Comparison of ENCODE assay signal across 17 cellular contexts in genomic region chr16:18782697-18783429, GRCh38. TPM values are rescaled to one million over a fixed set of nuclear protein-coding genes. Genes with fewer than 3 reads are reported as not detected.
DNase-seq lines count a peak whose midpoint lies in the region; ATAC-seq and TF ChIP-seq lines count a peak whose summit lies in the region.
"Had no signal": no experiment of that assay in that cellular context is flagged by ENCODE, and none has a peak within 500 bp of the region (broad histone marks: within the 10 kb centered on the region; RNA-seq: fewer than 3 reads in every experiment).

No MANE protein-coding gene starts in this region.

- H3K27ac ChIP-seq in aorta (ENCODE audit: low read depth in 1 of 2, low read length in 2 of 2) = no peak overlapping the region
- H3K27ac ChIP-seq: body of pancreas, prostate gland, RWPE1 had no signal

- peaks cover 0 to 8% of the 10 kb centered on the region in 2 donors for H3K4me1 ChIP-seq in aorta (ENCODE audit: control insufficient read depth in 1 of 2, insufficient read depth in 2 of 2, low read length in 2 of 2)

- H3K27me3 ChIP-seq in aorta (ENCODE audit: control insufficient read depth in 1 of 2, insufficient read depth in 2 of 2, low read length in 1 of 2) = no peaks in the 10 kb centered on the region
- H3K27me3 ChIP-seq: body of pancreas had no signal

- TF ChIP-seq CTCF in activated CD8-positive, alpha-beta T cell treated with anti-CD3 and anti-CD28 coated beads for 36 hours (IDR thresholded peaks at IDR 0.05) = no peak

- H3K36me3 Mint-ChIP-seq in activated CD8-positive, alpha-beta T cell treated with anti-CD3 and anti-CD28 coated beads for 36 hours (ENCODE audit: low read depth) = peaks cover 53% of the 10 kb centered on the region
- H3K36me3 Mint-ChIP-seq in immature natural killer cell = peaks cover 12 to 41% (median 36%) of the 10 kb centered on the region in 3 donors

- peak; percentile 30 for DNase-seq in stimulated activated CD4-positive, alpha-beta T cell treated with anti-CD3 and anti-CD28 coated beads, Interleukin-4, amount 100 ng/mL, for 24 hours
- no peak for DNase-seq in stimulated activated CD4-positive, alpha-beta T cell treated with anti-CD3 and anti-CD28 coated beads, Interleukin-15, amount 100 ng/mL, for 24 hours
- DNase-seq in activated CD8-positive, alpha-beta T cell treated with anti-CD3 and anti-CD28 coated beads for 36 hours = peak; percentile 39
- DNase-seq in immature natural killer cell (no peak), A172 (ENCODE audit: low spot score) (no peak), aorta (no peak), SW 1271 (lab: John Stamatoyannopoulos, UW) (no peak)
- DNase-seq: AML-193; body of pancreas; GF-D8; naive B cell; NCI-H146; NK-92 treated with Interleukin-12 subunit alpha and Interleukin-12 subunit beta, amount 100 ng/mL, for 24 hours had no signal

- intact Hi-C loops in activated CD8-positive, alpha-beta T cell treated with anti-CD3 and anti-CD28 coated beads for 36 hours (cut with micrococcal nuclease) = no loop called here
- intact Hi-C loops in aorta (cut with DNase I) = loop anchor here in 1 of 2 donors (10.0 kb wide), 1 partner anchor 1488 kb away; no protein-coding TSS in a partner anchor

- POLR2A ChIA-PET in activated CD8-positive, alpha-beta T cell treated with anti-CD3 and anti-CD28 coated beads for 36 hours (lab: Charles Lee) = interaction anchor here (1.0 to 11.1 kb wide), 5 partner anchors 9 to 19 kb away, joined by 3 to 210 read pairs (median 5); partner anchors contain the start of gene ARL6IP1

- peak; percentile 31 for ATAC-seq in activated CD8-positive, alpha-beta T cell treated with anti-CD3 and anti-CD28 coated beads for 36 hours
- ATAC-seq in aorta (ENCODE audit: low FRiP score) = no peak
- ATAC-seq: body of pancreas had no signal

- peak overlapping the region; percentile 80 for H3K27ac Mint-ChIP-seq in activated CD8-positive, alpha-beta T cell treated with anti-CD3 and anti-CD28 coated beads for 36 hours
- peak overlapping the region; percentile 55 to 80 (median 66) for H3K27ac Mint-ChIP-seq in immature natural killer cell
- H3K27ac Mint-ChIP-seq: dendritic cell treated with granulocyte-macrophage colony-stimulating factor and Interleukin-4, amounts not matched to agents 40 ng/mL and 50 ng/mL, for 4 days had no signal

- H3K27me3 Mint-ChIP-seq in activated CD8-positive, alpha-beta T cell treated with anti-CD3 and anti-CD28 coated beads for 36 hours = no peaks in the 10 kb centered on the region
- peaks cover 0 to 5% (median 5%) of the 10 kb centered on the region in 3 donors for H3K27me3 Mint-ChIP-seq in immature natural killer cell (ENCODE audit: low read depth in 3 of 3)
- H3K27me3 Mint-ChIP-seq: dendritic cell treated with granulocyte-macrophage colony-stimulating factor and Interleukin-4, amounts not matched to agents 40 ng/mL and 50 ng/mL, for 4 days; naive B cell had no signal

- 90 to 93% methylated on average over 8 of the region's 8 CpGs for WGBS in aorta, 2 donors

- H3K9me3 Mint-ChIP-seq in activated CD8-positive, alpha-beta T cell treated with anti-CD3 and anti-CD28 coated beads for 36 hours = no peaks in the 10 kb centered on the region
- H3K9me3 Mint-ChIP-seq in immature natural killer cell = no peaks in the 10 kb centered on the region
- H3K9me3 Mint-ChIP-seq: dendritic cell treated with granulocyte-macrophage colony-stimulating factor and Interleukin-4, amounts not matched to agents 40 ng/mL and 50 ng/mL, for 4 days had no signal

- no peak overlapping the region for H3K4me3 ChIP-seq in aorta (ENCODE audit: low read length in 2 of 2)
- H3K4me3 ChIP-seq: body of pancreas, lung, prostate gland had no signal

- peaks cover 45% of the 10 kb centered on the region for H3K4me1 Mint-ChIP-seq in activated CD8-positive, alpha-beta T cell treated with anti-CD3 and anti-CD28 coated beads for 36 hours (ENCODE audit: low read depth)
- H3K4me1 Mint-ChIP-seq in immature natural killer cell = peaks cover 45 to 48% of the 10 kb centered on the region in 2 donors

- CTCF ChIA-PET in activated CD8-positive, alpha-beta T cell treated with anti-CD3 and anti-CD28 coated beads for 36 hours (lab: Charles Lee) = no interaction called here

- peaks cover 4 to 5% of the 10 kb centered on the region in 2 donors for H3K36me3 ChIP-seq in aorta (ENCODE audit: control insufficient read depth in 1 of 2, insufficient read depth in 2 of 2, low read length in 1 of 2)

- H3K4me3 Mint-ChIP-seq in activated CD8-positive, alpha-beta T cell treated with anti-CD3 and anti-CD28 coated beads for 36 hours = no peak overlapping the region
- H3K4me3 Mint-ChIP-seq in immature natural killer cell = peak overlapping the region in 1 of 5 donors; percentile 19
- H3K4me3 Mint-ChIP-seq: dendritic cell treated with granulocyte-macrophage colony-stimulating factor and Interleukin-4, amounts not matched to agents 40 ng/mL and 50 ng/mL, for 4 days had no signal

- no peaks in the 10 kb centered on the region for H3K9me3 ChIP-seq in aorta (ENCODE audit: control insufficient read depth, low read length)
- H3K9me3 ChIP-seq: body of pancreas, prostate gland had no signal

RNA-seq across cellular contexts. Expression of gene RPS15A, which starts 7.3 kb away (rescaled TPM):
- 1,000 to 10,000 TPM; 2,201 to 2,213 TPM for total RNA-seq in activated CD8-positive, alpha-beta T cell treated with anti-CD3 and anti-CD28 coated beads for 36 hours
- polyA plus RNA-seq in immature natural killer cell (1,000 to 10,000 TPM in 2 of 3 donors, 100 to 1,000 TPM in 1; 767 to 2,522 (median 1,576) TPM), aorta (1,000 to 10,000 TPM; 2,909 to 8,103 TPM)
- total RNA-seq in A172 (2014; rRNA removed; shearing (Covaris generic)) = 2,142 and 2,402 TPM in 2 replicates
- total RNA-seq in aorta = 1,000 to 10,000 TPM in 1 of 2 donors, 100 to 1,000 TPM in 1; 879 to 1,023 TPM

RNA-seq across cellular contexts. Expression of gene ARL6IP1, which starts 18.5 kb away (rescaled TPM):
- total RNA-seq in activated CD8-positive, alpha-beta T cell treated with anti-CD3 and anti-CD28 coated beads for 36 hours = 10 to 100 TPM; 97.0 to 97.3 TPM
- polyA plus RNA-seq in immature natural killer cell = 100 to 1,000 TPM; 267 to 497 (median 308) TPM
- 576 and 687 TPM in 2 replicates for total RNA-seq in A172 (2014; rRNA removed; shearing (Covaris generic))
- total RNA-seq in aorta = 10 to 100 TPM; 58.6 to 69.4 TPM
- 10 to 100 TPM; 57.6 to 60.1 TPM for polyA plus RNA-seq in aorta

Comparison
In these comparisons a context has a peak if more than half of its experiments do, and no peak if none do; other contexts are left out.
1. DNase-seq: peak in stimulated activated CD4-positive, alpha-beta T cell treated with anti-CD3 and anti-CD28 coated beads, Interleukin-4, amount 100 ng/mL, for 24 hours (single experiment) and activated CD8-positive, alpha-beta T cell treated with anti-CD3 and anti-CD28 coated beads for 36 hours (single experiment); none in stimulated activated CD4-positive, alpha-beta T cell treated with anti-CD3 and anti-CD28 coated beads, Interleukin-15, amount 100 ng/mL, for 24 hours (single experiment), immature natural killer cell (0 of 3), A172 (single experiment), aorta (0 of 2) and SW 1271 (0 of 2).